ENCODE assay signal across 18 cellular contexts in the genomic region with DNA sequence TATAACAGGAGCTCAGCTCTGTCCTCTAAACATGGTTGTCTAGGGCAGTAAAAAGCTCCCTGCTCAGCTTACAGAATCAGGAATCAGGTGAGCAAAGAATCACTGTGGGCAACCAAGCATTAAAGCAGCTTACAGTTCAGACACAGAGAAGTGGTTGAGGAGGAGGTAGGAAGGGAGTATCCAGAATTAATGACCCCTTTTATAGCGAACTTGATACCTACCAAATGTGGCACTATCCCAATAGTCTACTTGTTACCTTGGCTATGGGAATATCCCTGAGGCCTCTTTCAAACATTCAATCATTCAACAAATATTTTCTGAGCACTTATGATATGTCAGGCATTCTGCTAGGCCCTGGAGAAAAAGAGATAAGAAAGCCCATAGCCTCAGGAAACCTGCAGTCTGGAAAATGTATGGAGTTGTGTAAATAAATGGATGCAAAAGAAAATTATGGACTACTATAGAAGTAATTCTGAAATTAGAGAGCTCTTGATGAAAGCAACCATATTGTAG.
A peak's percentile ranks its signal among the peaks of the same experiment; 100 is the strongest.
DNase-seq lines count a peak whose midpoint lies in the region; ATAC-seq and TF ChIP-seq lines count a peak whose summit lies in the region.
"Had no signal": no experiment of that assay in that cellular context is flagged by ENCODE, and none has a peak within 500 bp of the region (broad histone marks: within the 10 kb centered on the region; RNA-seq: fewer than 3 reads in every experiment).

No MANE protein-coding gene starts in this region.

- H3K9me3 ChIP-seq in lower lobe of right lung = no peaks in the 10 kb centered on the region
- H3K9me3 ChIP-seq: heart right ventricle, suprapubic skin had no signal

- no peak overlapping the region for H3K4me3 Mint-ChIP-seq in WTC11
- no peak overlapping the region for H3K4me3 Mint-ChIP-seq in stimulated activated naive B cell treated with anti-CD40 and anti-IgM and Interleukin-4, amounts not matched to agents 10 μg/mL and 1 μg/mL and 100 μg/mL, for 72 hours
- H3K4me3 Mint-ChIP-seq: activated B cell treated with CpG ODN at 0.5 μM for 24 hours; activated T-helper 17 cell treated with anti-CD3 and anti-CD28 coated beads, Interleukin-2, amount 50 U/mL, for 72 hours had no signal

- no peaks in the 10 kb centered on the region for H3K36me3 ChIP-seq in lower lobe of right lung
- H3K36me3 ChIP-seq: heart right ventricle, suprapubic skin had no signal

- peak; percentile 74 for DNase-seq in DMS153 (lab: John Stamatoyannopoulos, UW)
- DNase-seq in NCI-H187 (lab: John Stamatoyannopoulos, UW) = peak; percentile 49 to 67
- DNase-seq in NCI-H524 treated with DMSO at 0.1 percent for 48 hours (lab: John Stamatoyannopoulos, UW) = peak; percentile 85
- DNase-seq in lower lobe of right lung = no peak
- DNase-seq in WTC11 (ENCODE audit: low spot score) = no peak
- no peak for DNase-seq in stimulated activated naive B cell treated with anti-CD40 and anti-IgM and Interleukin-4, amounts not matched to agents 10 μg/mL and 1 μg/mL and 100 μg/mL, for 72 hours
- DNase-seq: activated B cell treated with CpG ODN at 0.5 μM for 24 hours; Calu3; effector CD4-positive, alpha-beta T cell; heart right ventricle; IMR-90; kidney; NK-92 treated with Interleukin-12 subunit alpha and Interleukin-12 subunit beta, amount 100 ng/mL, for 24 hours; stimulated activated CD4-positive, alpha-beta T cell treated with anti-CD3 and anti-CD28 coated beads, Interleukin-2, amount 100 ng/mL, for 48 hours had no signal

- no peak overlapping the region for H3K4me3 ChIP-seq in lower lobe of right lung
- H3K4me3 ChIP-seq: heart right ventricle, suprapubic skin had no signal

- TF ChIP-seq CTCF in lower lobe of right lung (IDR thresholded peaks at IDR 0.05) (no peak), WTC11 (IDR thresholded peaks at IDR 0.05) (no peak)

- H3K4me1 ChIP-seq in lower lobe of right lung = peaks cover 74% of the 10 kb centered on the region

- H3K9me3 Mint-ChIP-seq in WTC11 = peaks cover 6% of the 10 kb centered on the region; the same call in 1 of the 2 replicates
- no peaks in the 10 kb centered on the region for H3K9me3 Mint-ChIP-seq in stimulated activated naive B cell treated with anti-CD40 and anti-IgM and Interleukin-4, amounts not matched to agents 10 μg/mL and 1 μg/mL and 100 μg/mL, for 72 hours
- H3K9me3 Mint-ChIP-seq: activated B cell treated with CpG ODN at 0.5 μM for 24 hours; activated T-helper 17 cell treated with anti-CD3 and anti-CD28 coated beads, Interleukin-2, amount 50 U/mL, for 72 hours had no signal

- peak; percentile 54 to 60 for ATAC-seq in lower lobe of right lung
- ATAC-seq in WTC11 = no peak
- no peak for ATAC-seq in HG03097 (IDR thresholded peaks at IDR 0.05; ENCODE audit: low FRiP score, unreplicated experiment)
- no peak for ATAC-seq in HG03342 (IDR thresholded peaks at IDR 0.05; ENCODE audit: unreplicated experiment)
- no peak for ATAC-seq in stimulated activated naive B cell treated with anti-CD40 and anti-IgM and Interleukin-4, amounts not matched to agents 10 μg/mL and 1 μg/mL and 100 μg/mL, for 72 hours (replicated peaks)
- ATAC-seq: activated T-helper 17 cell treated with anti-CD3 and anti-CD28 coated beads, Interleukin-2, amount 50 U/mL, for 72 hours; heart right ventricle had no signal

- no peak overlapping the region for H3K27ac Mint-ChIP-seq in WTC11
- no peak overlapping the region for H3K27ac Mint-ChIP-seq in stimulated activated naive B cell treated with anti-CD40 and anti-IgM and Interleukin-4, amounts not matched to agents 10 μg/mL and 1 μg/mL and 100 μg/mL, for 72 hours
- H3K27ac Mint-ChIP-seq: activated B cell treated with CpG ODN at 0.5 μM for 24 hours; activated T-helper 17 cell treated with anti-CD3 and anti-CD28 coated beads, Interleukin-2, amount 50 U/mL, for 72 hours had no signal

- CTCF ChIA-PET in WTC11 (lab: Charles Lee) = no interaction called here

- H3K27me3 ChIP-seq in lower lobe of right lung (ENCODE audit: low read depth) = no peaks in the 10 kb centered on the region
- H3K27me3 ChIP-seq: heart right ventricle, suprapubic skin had no signal

- peaks cover 17% of the 10 kb centered on the region for H3K4me1 Mint-ChIP-seq in WTC11
- H3K4me1 Mint-ChIP-seq in stimulated activated naive B cell treated with anti-CD40 and anti-IgM and Interleukin-4, amounts not matched to agents 10 μg/mL and 1 μg/mL and 100 μg/mL, for 72 hours = peaks cover 10 to 11% of the 10 kb centered on the region in 2 donors
- H3K4me1 Mint-ChIP-seq: activated T-helper 17 cell treated with anti-CD3 and anti-CD28 coated beads, Interleukin-2, amount 50 U/mL, for 72 hours had no signal

- POLR2A ChIA-PET in WTC11 (lab: Charles Lee) = no interaction called here

- no peaks in the 10 kb centered on the region; the same call in 1 of the 2 replicates for H3K27me3 Mint-ChIP-seq in WTC11 (ENCODE audit: low read depth)
- H3K27me3 Mint-ChIP-seq in stimulated activated naive B cell treated with anti-CD40 and anti-IgM and Interleukin-4, amounts not matched to agents 10 μg/mL and 1 μg/mL and 100 μg/mL, for 72 hours = peaks cover under 1% of the 10 kb centered on the region in 2 donors

- peak overlapping the region; percentile 67 for H3K27ac ChIP-seq in lower lobe of right lung
- H3K27ac ChIP-seq: heart right ventricle, suprapubic skin had no signal

- intact Hi-C loops in lower lobe of right lung (cut with DNase I) = no loop called here

- no peaks in the 10 kb centered on the region for H3K36me3 Mint-ChIP-seq in WTC11
- H3K36me3 Mint-ChIP-seq in stimulated activated naive B cell treated with anti-CD40 and anti-IgM and Interleukin-4, amounts not matched to agents 10 μg/mL and 1 μg/mL and 100 μg/mL, for 72 hours = no peaks in the 10 kb centered on the region

TF ChIP-seq in WTC11, 78 proteins besides CTCF, POLR2A, EP300 and RAD21:
- TF ChIP-seq FOXJ3 (CRISPR knock-in tag; IDR thresholded peaks at IDR 0.05; ENCODE audit: borderline replicate concordance) (no peak), ZNF425 (CRISPR knock-in tag; conservative IDR thresholded peaks at IDR 0.05) (no peak), FOXP1 (CRISPR knock-in tag; IDR thresholded peaks at IDR 0.05; ENCODE audit: borderline replicate concordance) (no peak), KAT7 (CRISPR knock-in tag; IDR thresholded peaks at IDR 0.05; ENCODE audit: borderline replicate concordance) (no peak)
- TF ChIP-seq, protein P1, sequence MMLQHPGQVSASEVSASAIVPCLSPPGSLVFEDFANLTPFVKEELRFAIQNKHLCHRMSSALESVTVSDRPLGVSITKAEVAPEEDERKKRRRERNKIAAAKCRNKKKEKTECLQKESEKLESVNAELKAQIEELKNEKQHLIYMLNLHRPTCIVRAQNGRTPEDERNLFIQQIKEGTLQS (CRISPR knock-in tag; conservative IDR thresholded peaks at IDR 0.05) = no peak
- TF ChIP-seq, protein P2, sequence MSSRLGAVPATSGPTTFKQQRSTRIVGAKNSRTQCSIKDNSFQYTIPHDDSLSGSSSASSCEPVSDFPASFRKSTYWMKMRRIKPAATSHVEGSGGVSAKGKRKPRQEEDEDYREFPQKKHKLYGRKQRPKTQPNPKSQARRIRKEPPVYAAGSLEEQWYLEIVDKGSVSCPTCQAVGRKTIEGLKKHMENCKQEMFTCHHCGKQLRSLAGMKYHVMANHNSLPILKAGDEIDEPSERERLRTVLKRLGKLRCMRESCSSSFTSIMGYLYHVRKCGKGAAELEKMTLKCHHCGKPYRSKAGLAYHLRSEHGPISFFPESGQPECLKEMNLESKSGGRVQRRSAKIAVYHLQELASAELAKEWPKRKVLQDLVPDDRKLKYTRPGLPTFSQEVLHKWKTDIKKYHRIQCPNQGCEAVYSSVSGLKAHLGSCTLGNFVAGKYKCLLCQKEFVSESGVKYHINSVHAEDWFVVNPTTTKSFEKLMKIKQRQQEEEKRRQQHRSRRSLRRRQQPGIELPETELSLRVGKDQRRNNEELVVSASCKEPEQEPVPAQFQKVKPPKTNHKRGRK (CRISPR knock-in tag; IDR thresholded peaks at IDR 0.05; ENCODE audit: borderline replicate concordance) = no peak
- TF ChIP-seq, protein P3, sequence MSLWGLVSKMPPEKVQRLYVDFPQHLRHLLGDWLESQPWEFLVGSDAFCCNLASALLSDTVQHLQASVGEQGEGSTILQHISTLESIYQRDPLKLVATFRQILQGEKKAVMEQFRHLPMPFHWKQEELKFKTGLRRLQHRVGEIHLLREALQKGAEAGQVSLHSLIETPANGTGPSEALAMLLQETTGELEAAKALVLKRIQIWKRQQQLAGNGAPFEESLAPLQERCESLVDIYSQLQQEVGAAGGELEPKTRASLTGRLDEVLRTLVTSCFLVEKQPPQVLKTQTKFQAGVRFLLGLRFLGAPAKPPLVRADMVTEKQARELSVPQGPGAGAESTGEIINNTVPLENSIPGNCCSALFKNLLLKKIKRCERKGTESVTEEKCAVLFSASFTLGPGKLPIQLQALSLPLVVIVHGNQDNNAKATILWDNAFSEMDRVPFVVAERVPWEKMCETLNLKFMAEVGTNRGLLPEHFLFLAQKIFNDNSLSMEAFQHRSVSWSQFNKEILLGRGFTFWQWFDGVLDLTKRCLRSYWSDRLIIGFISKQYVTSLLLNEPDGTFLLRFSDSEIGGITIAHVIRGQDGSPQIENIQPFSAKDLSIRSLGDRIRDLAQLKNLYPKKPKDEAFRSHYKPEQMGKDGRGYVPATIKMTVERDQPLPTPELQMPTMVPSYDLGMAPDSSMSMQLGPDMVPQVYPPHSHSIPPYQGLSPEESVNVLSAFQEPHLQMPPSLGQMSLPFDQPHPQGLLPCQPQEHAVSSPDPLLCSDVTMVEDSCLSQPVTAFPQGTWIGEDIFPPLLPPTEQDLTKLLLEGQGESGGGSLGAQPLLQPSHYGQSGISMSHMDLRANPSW (CRISPR knock-in tag; conservative IDR thresholded peaks at IDR 0.05; ENCODE audit: low read depth) = no peak

Comparison
In these comparisons a context has a peak if more than half of its experiments do, and no peak if none do; other contexts are left out.
1. DNase-seq: peak in DMS153 (single experiment), NCI-H187 (2 of 2) and NCI-H524 treated with DMSO at 0.1 percent for 48 hours (single experiment); none in lower lobe of right lung (single experiment), WTC11 (single experiment) and stimulated activated naive B cell treated with anti-CD40 and anti-IgM and Interleukin-4, amounts not matched to agents 10 μg/mL and 1 μg/mL and 100 μg/mL, for 72 hours (single experiment).
2. ATAC-seq: peak in lower lobe of right lung (2 of 2); none in WTC11 (single experiment), HG03097 (single experiment), HG03342 (single experiment) and stimulated activated naive B cell treated with anti-CD40 and anti-IgM and Interleukin-4, amounts not matched to agents 10 μg/mL and 1 μg/mL and 100 μg/mL, for 72 hours (0 of 2).